22 cellular contexts compared by ENCODE assay signal in genomic region chr16:49869731-49870130, GRCh38. TPM values are rescaled to one million over a fixed set of nuclear protein-coding genes. Genes with fewer than 3 reads are reported as not detected.
DNase-seq lines count a peak whose midpoint lies in the region; ATAC-seq and TF ChIP-seq lines count a peak whose summit lies in the region.
"Had no signal": no experiment of that assay in that cellular context is flagged by ENCODE, and none has a peak within 500 bp of the region (broad histone marks: within the 10 kb centered on the region; RNA-seq: fewer than 3 reads in every experiment).

No MANE protein-coding gene starts in this region.

- H3K4me1 ChIP-seq in HEK293 (ENCODE audit: control insufficient read depth, insufficient read depth, low read length) (no peaks in the 10 kb centered on the region), neural progenitor cell (peaks cover 54% of the 10 kb centered on the region), osteoblast (ENCODE audit: insufficient read depth, low read length) (no peaks in the 10 kb centered on the region), esophagus squamous epithelium (peaks cover 0 to 4% (median 0%) of the 10 kb centered on the region in 3 donors)
- H3K4me1 ChIP-seq: A549 had no signal

- no peak for DNase-seq in neural progenitor cell (ENCODE audit: low spot score)
- peak; percentile 54 for DNase-seq in osteoblast (ENCODE audit: insufficient read length, low spot score, missing footprints)
- DNase-seq in DMS53 treated with DMSO at 0.1 percent for 48 hours (lab: John Stamatoyannopoulos, UW; ENCODE audit: unreplicated experiment): no peak
- no peak for DNase-seq in esophagus squamous epithelium (lab: John Stamatoyannopoulos, UW)
- DNase-seq: AML-193; Caco-2; Calu3; CD4-positive, alpha-beta T cell; CD8-positive, alpha-beta T cell; DMS79; DND-41; EL; GDM1 had no signal

- H3K9me3 Mint-ChIP-seq in neural progenitor cell: no peaks in the 10 kb centered on the region
- H3K9me3 Mint-ChIP-seq: CD4-positive, alpha-beta T cell; CD8-positive, alpha-beta T cell had no signal

- H3K27me3 ChIP-seq in neural progenitor cell (no peaks in the 10 kb centered on the region), osteoblast (ENCODE audit: insufficient read depth, low read length) (peaks cover 2% of the 10 kb centered on the region), esophagus squamous epithelium (peaks cover 0 to 7% (median 0%) of the 10 kb centered on the region in 4 donors)

- H3K9me3 ChIP-seq in HEK293 (ENCODE audit: control insufficient read depth, insufficient read depth, low read depth, low read length): no peaks in the 10 kb centered on the region
- no peaks in the 10 kb centered on the region for H3K9me3 ChIP-seq in neural progenitor cell (ENCODE audit: low read depth)
- H3K9me3 ChIP-seq in osteoblast (ENCODE audit: low read depth, low read length): no peaks in the 10 kb centered on the region
- no peaks in the 10 kb centered on the region for H3K9me3 ChIP-seq in esophagus squamous epithelium
- H3K9me3 ChIP-seq: A549; BLaER1 treated with 17β-estradiol and CSF1 and Interleukin-3, amounts not matched to agents 10 nM and 100 nM; Caco-2 had no signal

- TF ChIP-seq CTCF in HEK293 (tag by site-specific recombination; IDR thresholded peaks at IDR 0.05): no peak
- no peak for TF ChIP-seq CTCF in neural progenitor cell (IDR thresholded peaks at IDR 0.05)
- TF ChIP-seq CTCF in osteoblast (IDR thresholded peaks at IDR 0.05; ENCODE audit: extremely low read depth, low read depth, low read length): no peak
- no peak for TF ChIP-seq CTCF in esophagus squamous epithelium (IDR thresholded peaks at IDR 0.05)

- H3K4me3 ChIP-seq in HEK293 (ENCODE audit: low read depth, low read length) (no peak overlapping the region), neural progenitor cell (no peak overlapping the region), osteoblast (ENCODE audit: insufficient read depth, low read length) (no peak overlapping the region), esophagus squamous epithelium (no peak overlapping the region)
- H3K4me3 ChIP-seq: A549; BLaER1 treated with 17β-estradiol and CSF1 and Interleukin-3, amounts not matched to agents 10 nM and 100 nM; GM12878 had no signal

- H3K36me3 ChIP-seq in HEK293 (ENCODE audit: control insufficient read depth in 2 of 2, insufficient read depth in 1 of 2, low read length in 2 of 2): no peaks in the 10 kb centered on the region
- H3K36me3 ChIP-seq in neural progenitor cell: no peaks in the 10 kb centered on the region
- H3K36me3 ChIP-seq in osteoblast (ENCODE audit: insufficient read depth, low read length): no peaks in the 10 kb centered on the region
- no peaks in the 10 kb centered on the region for H3K36me3 ChIP-seq in esophagus squamous epithelium
- H3K36me3 ChIP-seq: BLaER1 treated with 17β-estradiol and CSF1 and Interleukin-3, amounts not matched to agents 10 nM and 100 nM had no signal

- H3K4me1 Mint-ChIP-seq in neural progenitor cell: peaks cover 52% of the 10 kb centered on the region
- H3K4me1 Mint-ChIP-seq: B cell had no signal

- peaks cover 44% of the 10 kb centered on the region for H3F3A ChIP-seq in neural progenitor cell (ENCODE audit: low read depth)

- H3K4me2 ChIP-seq in neural progenitor cell (peak overlapping the region; percentile 26), osteoblast (ENCODE audit: insufficient read depth, low read length) (no peak overlapping the region)
- H3K4me2 ChIP-seq: A549; BLaER1 treated with 17β-estradiol and CSF1 and Interleukin-3, amounts not matched to agents 10 nM and 100 nM had no signal

- WGBS in esophagus squamous epithelium, 2 donors: 77 to 83% methylated on average over 5 to 6 of the region's 6 CpGs

- H3K4me3 Mint-ChIP-seq in neural progenitor cell: no peak overlapping the region
- H3K4me3 Mint-ChIP-seq: B cell; CD4-positive, alpha-beta T cell; CD8-positive, alpha-beta T cell had no signal

- H3K27me3 Mint-ChIP-seq in neural progenitor cell (ENCODE audit: insufficient read depth, low read depth): peaks cover 8% of the 10 kb centered on the region

- H4K20me1 ChIP-seq in neural progenitor cell (ENCODE audit: low read depth): no peaks in the 10 kb centered on the region
- H4K20me1 ChIP-seq in osteoblast (ENCODE audit: insufficient read depth, low read length): no peaks in the 10 kb centered on the region
- H4K20me1 ChIP-seq: BLaER1 treated with 17β-estradiol and CSF1 and Interleukin-3, amounts not matched to agents 10 nM and 100 nM had no signal

- no peak overlapping the region for H3K27ac ChIP-seq in HEK293 (ENCODE audit: extremely low read depth, low read depth, low read length)
- H3K27ac ChIP-seq in neural progenitor cell: no peak overlapping the region
- H3K27ac ChIP-seq in osteoblast (ENCODE audit: low read depth, low read length): no peak overlapping the region
- H3K27ac ChIP-seq in esophagus squamous epithelium: no peak overlapping the region
- H3K27ac ChIP-seq: 22Rv1; A549; BLaER1 treated with 17β-estradiol and CSF1 and Interleukin-3, amounts not matched to agents 10 nM and 100 nM; C4-2B had no signal

- peak overlapping the region; percentile 53 for H3K27ac Mint-ChIP-seq in neural progenitor cell
- H3K27ac Mint-ChIP-seq: B cell; CD4-positive, alpha-beta T cell; CD8-positive, alpha-beta T cell had no signal

- TF ChIP-seq POLR2A in GM18505 (IDR thresholded peaks at IDR 0.05; ENCODE audit: borderline replicate concordance, extremely low read depth, insufficient read depth, insufficient read length): no peak
- no peak for TF ChIP-seq POLR2A in esophagus squamous epithelium (IDR thresholded peaks at IDR 0.05)

- no peak overlapping the region for H3K9ac ChIP-seq in neural progenitor cell
- H3K9ac ChIP-seq: BLaER1 treated with 17β-estradiol and CSF1 and Interleukin-3, amounts not matched to agents 10 nM and 100 nM had no signal

- intact Hi-C loops in esophagus squamous epithelium (cut with DNase I): no loop called here

- CTCF ChIA-PET in HEK293 (lab: Yijun Ruan, JAX): interaction anchor here (2.0 kb wide), 1 partner anchor 52 kb away, joined by 5 read pairs; no protein-coding TSS in a partner anchor

- POLR2A ChIA-PET in HEK293 (lab: Yijun Ruan, JAX): no interaction called here

- H2AFZ ChIP-seq in neural progenitor cell (replicated peaks) (no peak overlapping the region), osteoblast (ENCODE audit: low read length) (no peak overlapping the region)

- no peak for ATAC-seq in GM18505 (IDR thresholded peaks at IDR 0.05; ENCODE audit: unreplicated experiment)
- ATAC-seq: A549; CD8-positive, alpha-beta T cell; GM12878 had no signal

- H3K79me2 ChIP-seq in neural progenitor cell (ENCODE audit: low read depth) (no peaks in the 10 kb centered on the region), osteoblast (ENCODE audit: insufficient read depth, low read length) (no peaks in the 10 kb centered on the region)

- no peaks in the 10 kb centered on the region for H3K36me3 Mint-ChIP-seq in neural progenitor cell
- H3K36me3 Mint-ChIP-seq: CD8-positive, alpha-beta T cell had no signal

TF ChIP-seq in HEK293, 187 proteins besides CTCF, POLR2A, EP300 and RAD21:
- TF ChIP-seq SCRT2 (tag by site-specific recombination; IDR thresholded peaks at IDR 0.05) (peak; percentile 50; the same call in 1 of the 2 replicates), ZBTB6 (tag by site-specific recombination; IDR thresholded peaks at IDR 0.05) (no peak)

RNA-seq across cellular contexts. Expression of gene ZNF423, which starts 13.8 kb away (rescaled TPM):
- total RNA-seq in neural progenitor cell (ENCODE audit: low replicate concordance): 21.9 and 42.3 TPM in 2 replicates
- total RNA-seq in osteoblast: 11.6 and 18.3 TPM in 2 replicates
- 1 to 10 TPM in 2 of 4 donors, under 1 TPM in 2; 0.72 to 5.9 (median 1.1) TPM for total RNA-seq in esophagus squamous epithelium
- total RNA-seq: A172; B cell; Calu3; CD4-positive, alpha-beta T cell; CD8-positive, alpha-beta T cell had no signal
